Comparison of ENCODE assay signal across 1 cellular context in genomic region chr19:49448432-49448786, GRCh38.
TF ChIP-seq lines count a peak whose summit lies in the region.

No MANE protein-coding gene starts in this region.

TF ChIP-seq in GM23338, 12 proteins besides CTCF, POLR2A, EP300 and RAD21:
- TF ChIP-seq ETS1 (IDR thresholded peaks at IDR 0.05) (no peak), STAT1 (IDR thresholded peaks at IDR 0.05; ENCODE audit: unreplicated experiment) (no peak), POLR2AphosphoS5 (IDR thresholded peaks at IDR 0.05; ENCODE audit: low read depth) (no peak), NANOG (IDR thresholded peaks at IDR 0.05; ENCODE audit: borderline replicate concordance) (no peak), ZNF462 (CRISPR knock-in tag; IDR thresholded peaks at IDR 0.05) (no peak), CREB1 (CRISPR knock-in tag; IDR thresholded peaks at IDR 0.05; ENCODE audit: low read depth) (no peak), EZH2 (IDR thresholded peaks at IDR 0.05; ENCODE audit: low read depth, unreplicated experiment) (no peak), JUNB (IDR thresholded peaks at IDR 0.05; ENCODE audit: unreplicated experiment) (no peak), REST (IDR thresholded peaks at IDR 0.05; ENCODE audit: unreplicated experiment) (no peak), ZNF331 (CRISPR knock-in tag; IDR thresholded peaks at IDR 0.05; ENCODE audit: low read depth) (no peak), ZNF114 (CRISPR knock-in tag; IDR thresholded peaks at IDR 0.05) (no peak), EZH2phosphoT487 (IDR thresholded peaks at IDR 0.05; ENCODE audit: unreplicated experiment) (no peak)
